Comparison of ENCODE assay signal across 25 cellular contexts in genomic region chr3:15096026-15096425, GRCh38. TPM values are rescaled to one million over a fixed set of nuclear protein-coding genes. Genes with fewer than 3 reads are reported as not detected.
A peak's percentile ranks its signal among the peaks of the same experiment; 100 is the strongest.
DNase-seq lines count a peak whose midpoint lies in the region; ATAC-seq and TF ChIP-seq lines count a peak whose summit lies in the region.
"Had no signal": no experiment of that assay in that cellular context is flagged by ENCODE, and none has a peak within 500 bp of the region (broad histone marks: within the 10 kb centered on the region; RNA-seq: fewer than 3 reads in every experiment).

No MANE protein-coding gene starts in this region.

- no peaks in the 10 kb centered on the region for H3K27me3 ChIP-seq in upper lobe of right lung
- no peaks in the 10 kb centered on the region for H3K27me3 ChIP-seq in right cardiac atrium (ENCODE audit: control insufficient read depth, insufficient read depth)
- H3K27me3 ChIP-seq: cardiac muscle cell, esophagus muscularis mucosa had no signal

- peaks cover 0 to 2% (median 0%) of the 10 kb centered on the region in 9 donors for H3K9me3 Mint-ChIP-seq in naive thymus-derived CD8-positive, alpha-beta T cell
- H3K9me3 Mint-ChIP-seq: activated CD4-positive, alpha-beta memory T cell treated with anti-CD3 and anti-CD28 coated beads, Interleukin-2, amount 10 ng/mL, durations not matched to agents 7 days and 5 days; activated naive CD4-positive, alpha-beta T cell treated with anti-CD3 and anti-CD28 coated beads, Interleukin-2, amount 50 U/mL, for 72 hours; endodermal cell; HFFc6 had no signal

- peaks cover 0 to 3% (median 0%) of the 10 kb centered on the region in 5 donors for H3K27me3 Mint-ChIP-seq in naive thymus-derived CD8-positive, alpha-beta T cell
- H3K27me3 Mint-ChIP-seq: activated CD4-positive, alpha-beta memory T cell treated with anti-CD3 and anti-CD28 coated beads, Interleukin-2, amount 10 ng/mL, durations not matched to agents 7 days and 5 days; T-helper 17 cell had no signal

- WGBS in right cardiac atrium = 76% methylated on average over 3 of the region's 3 CpGs

- no peak for ATAC-seq in naive thymus-derived CD8-positive, alpha-beta T cell
- ATAC-seq in upper lobe of right lung (no peak), right cardiac atrium (no peak), HG02938 (IDR thresholded peaks at IDR 0.05; ENCODE audit: unreplicated experiment) (no peak)
- ATAC-seq: activated naive CD4-positive, alpha-beta T cell treated with anti-CD3 and anti-CD28 coated beads, Interleukin-2, amount 50 U/mL, for 72 hours; T-helper 17 cell had no signal

- H3K27ac Mint-ChIP-seq in naive thymus-derived CD8-positive, alpha-beta T cell = peak overlapping the region in 6 of 10 donors; percentile 35 to 60 (median 50)
- H3K27ac Mint-ChIP-seq: activated CD4-positive, alpha-beta memory T cell treated with anti-CD3 and anti-CD28 coated beads, Interleukin-2, amount 10 ng/mL, durations not matched to agents 7 days and 5 days; endodermal cell; HFFc6; T-helper 17 cell had no signal

- DNase-seq in G401 (ENCODE audit: low spot score) = peak; percentile 13
- peak; percentile 36 for DNase-seq in UCSD-AML1 (lab: John Stamatoyannopoulos, UW; ENCODE audit: unreplicated experiment)
- no peak for DNase-seq in naive thymus-derived CD8-positive, alpha-beta T cell
- no peak for DNase-seq in upper lobe of right lung
- no peak for DNase-seq in KG1 (lab: John Stamatoyannopoulos, UW)
- DNase-seq in right cardiac atrium = no peak
- DNase-seq: activated CD4-positive, alpha-beta memory T cell treated with anti-CD3 and anti-CD28 coated beads, Interleukin-2, amount 10 ng/mL, durations not matched to agents 7 days and 5 days; activated CD4-positive, alpha-beta T cell treated with anti-CD3 and anti-CD28 coated beads for 1 hour; activated T-cell treated with anti-CD3 and anti-CD28 coated beads for 4 hours; aorta; cortex of kidney; DMS79 treated with DMSO at 0.1 percent for 48 hours; endodermal cell; foreskin melanocyte; HFFc6; Karpas-422; mesendoderm; NCI-H146; T-helper 17 cell had no signal

- POLR2A ChIA-PET in naive thymus-derived CD8-positive, alpha-beta T cell (lab: Charles Lee) = no interaction called here

- H3K4me1 ChIP-seq in upper lobe of right lung (peaks cover 19% of the 10 kb centered on the region), right cardiac atrium (ENCODE audit: control insufficient read depth, insufficient read depth, low read length) (peaks cover 5% of the 10 kb centered on the region)

- H3K4me1 Mint-ChIP-seq in naive thymus-derived CD8-positive, alpha-beta T cell = peaks cover 14 to 42% (median 31%) of the 10 kb centered on the region in 4 donors

- peaks cover 0 to 55% (median 23%) of the 10 kb centered on the region in 3 donors for H3K36me3 Mint-ChIP-seq in naive thymus-derived CD8-positive, alpha-beta T cell

- H3K27ac ChIP-seq in upper lobe of right lung (peak overlapping the region; percentile 37), right cardiac atrium (ENCODE audit: low read length) (no peak overlapping the region)
- H3K27ac ChIP-seq: cardiac muscle cell, esophagus muscularis mucosa, SK-N-MC had no signal

- no peak overlapping the region for H3K4me3 ChIP-seq in upper lobe of right lung
- H3K4me3 ChIP-seq in right cardiac atrium (ENCODE audit: low read length) = no peak overlapping the region
- H3K4me3 ChIP-seq: cardiac muscle cell, esophagus muscularis mucosa, SK-N-MC, skin epidermis had no signal

- H3K4me3 Mint-ChIP-seq in naive thymus-derived CD8-positive, alpha-beta T cell = peak overlapping the region in 2 of 10 donors; percentile 6 to 58
- H3K4me3 Mint-ChIP-seq: activated CD4-positive, alpha-beta memory T cell treated with anti-CD3 and anti-CD28 coated beads, Interleukin-2, amount 10 ng/mL, durations not matched to agents 7 days and 5 days; endodermal cell; HFFc6; T-helper 17 cell had no signal

- no peaks in the 10 kb centered on the region for H3K9me3 ChIP-seq in upper lobe of right lung
- no peaks in the 10 kb centered on the region for H3K9me3 ChIP-seq in right cardiac atrium (ENCODE audit: control insufficient read depth, low read length)
- H3K9me3 ChIP-seq: esophagus muscularis mucosa had no signal

- TF ChIP-seq CTCF in upper lobe of right lung (IDR thresholded peaks at IDR 0.05) = no peak

- H3K36me3 ChIP-seq in upper lobe of right lung = peaks cover 44% of the 10 kb centered on the region

- in situ Hi-C loops in G401 (cut with HindIII; ENCODE audit: low sequenced_read_pairs) = no loop called here

- intact Hi-C loops in upper lobe of right lung (cut with DNase I) = no loop called here
- intact Hi-C loops in right cardiac atrium (cut with DNase I) = no loop called here

RNA-seq across cellular contexts. Expression of gene RBSN, which starts 2.9 kb away (rescaled TPM):
- 21.7 and 23.3 TPM in 2 replicates for total RNA-seq in G401 (2014; rRNA removed; shearing (Covaris generic))
- total RNA-seq in naive thymus-derived CD8-positive, alpha-beta T cell = 10 to 100 TPM; 36.6 to 41.4 TPM
- polyA plus RNA-seq in naive thymus-derived CD8-positive, alpha-beta T cell = 10 to 100 TPM; 16.3 to 20.3 (median 18.9) TPM
- total RNA-seq in upper lobe of right lung = 27.6 TPM
- 10 to 100 TPM; 20.1 to 26.7 (median 20.5) TPM for total RNA-seq in right cardiac atrium
- polyA plus RNA-seq in right cardiac atrium = 7.3 TPM

RNA-seq across cellular contexts. Expression of gene MRPS25, which starts 30.9 kb away (rescaled TPM):
- 29.8 and 46.4 TPM in 2 replicates for total RNA-seq in G401 (2014; rRNA removed; shearing (Covaris generic))
- 10 to 100 TPM; 89.2 to 90.4 TPM for total RNA-seq in naive thymus-derived CD8-positive, alpha-beta T cell
- 10 to 100 TPM; 23.5 to 27.7 (median 27.3) TPM for polyA plus RNA-seq in naive thymus-derived CD8-positive, alpha-beta T cell
- 60.2 TPM for total RNA-seq in upper lobe of right lung
- 10 to 100 TPM; 63.4 to 93.0 (median 89.8) TPM for total RNA-seq in right cardiac atrium
- 125 TPM for polyA plus RNA-seq in right cardiac atrium

Comparison
In these comparisons a context has a peak if more than half of its experiments do, and no peak if none do; other contexts are left out.
1. DNase-seq: peak in G401 (single experiment) and UCSD-AML1 (single experiment); none in naive thymus-derived CD8-positive, alpha-beta T cell (0 of 10), upper lobe of right lung (single experiment), KG1 (single experiment) and right cardiac atrium (0 of 3).